In genomic region chr4:151638295-151638858, GRCh38 we compare ENCODE assay signal across 29 cellular contexts.
"Had no signal": no experiment of that assay in that cellular context is flagged by ENCODE, and none has a peak within 500 bp of the region (broad histone marks: within the 10 kb centered on the region; RNA-seq: fewer than 3 reads in every experiment).

No MANE protein-coding gene starts in this region.

- ATAC-seq: Panc1, Right ventricle myocardium inferior had no signal

- H3K4me3 ChIP-seq: PC-9, SJCRH30 had no signal

- H3K27ac ChIP-seq: KMS-11, PC-9, RWPE1, SJCRH30 had no signal

- H3K36me3 ChIP-seq: SJCRH30 had no signal

- DNase-seq: Karpas-422, KBM-7, MM.1S, MV-4-11, NCI-H1092, NCI-H1105, NCI-H1417 treated with DMSO at 0.1 percent for 48 hours, NCI-H1436 treated with DMSO at 0.1 percent for 48 hours, NCI-H1694 treated with DMSO at 0.1 percent for 48 hours, NCI-H187 treated with DMSO at 0.1 percent for 48 hours, NCI-H2029, NCI-H2081, NCI-H2171 treated with DMSO at 0.1 percent for 48 hours, NCI-H2227 treated with DMSO at 0.1 percent for 48 hours, NCI-H345, NCI-H446, NCI-H510A treated with DMSO at 0.1 percent for 48 hours, NCI-H524 treated with DMSO at 0.1 percent for 48 hours, NCI-H526 treated with DMSO at 0.1 percent for 48 hours, NCI-H774, PC-9, SHP77, SIG-M5, SJCRH30, SW 1271 had no signal

- H3K9me3 ChIP-seq: SJCRH30 had no signal

- H3K27me3 ChIP-seq: SJCRH30 had no signal
